In genomic region chr5:5422819-5423515, GRCh38 we compare ENCODE assay signal across 8 cellular contexts. TPM values are rescaled to one million over a fixed set of nuclear protein-coding genes. Genes with fewer than 3 reads are reported as not detected.
DNase-seq lines count a peak whose midpoint lies in the region; ATAC-seq and TF ChIP-seq lines count a peak whose summit lies in the region.

No MANE protein-coding gene starts in this region.

- H3K27me3 Mint-ChIP-seq in brain, result peaks cover 4% of the 10 kb centered on the region

- H3K36me3 ChIP-seq in mesenchymal stem cell (ENCODE audit: control insufficient read depth in 1 of 2, insufficient read depth in 2 of 2, low read depth in 1 of 2, low read length in 2 of 2) (peaks cover 0 to 4% of the 10 kb centered on the region in 2 experiments), urinary bladder (ENCODE audit: insufficient read depth) (no peaks in the 10 kb centered on the region)

- H3K4me3 Mint-ChIP-seq in brain, result peak overlapping the region; percentile 92 to 96 (median 95)

- no peak overlapping the region for H2BK12ac ChIP-seq in mesenchymal stem cell (ENCODE audit: low read length in 2 of 2)

- H2BK120ac ChIP-seq in mesenchymal stem cell (ENCODE audit: low read depth, low read length), result peak overlapping the region; percentile 23

- peak overlapping the region; percentile 67 for H4K8ac ChIP-seq in mesenchymal stem cell (ENCODE audit: low read length)

- ATAC-seq in GM21619 (IDR thresholded peaks at IDR 0.05; ENCODE audit: unreplicated experiment), result peak; percentile 8

- no peak overlapping the region for H2BK15ac ChIP-seq in mesenchymal stem cell (ENCODE audit: low read depth, poor library complexity, severe bottlenecking)

- H3K27ac ChIP-seq in mesenchymal stem cell (ENCODE audit: low read length, poor library complexity, severe bottlenecking), result no peak overlapping the region
- peak overlapping the region; percentile 33 for H3K27ac ChIP-seq in urinary bladder (ENCODE audit: low read depth)

- peak overlapping the region in 1 of 2 experiments; percentile 70 for H3K23ac ChIP-seq in mesenchymal stem cell (ENCODE audit: low read length in 2 of 2)

- H2AK5ac ChIP-seq in mesenchymal stem cell (ENCODE audit: low read length, severe bottlenecking), result no peak overlapping the region

- peak overlapping the region in 1 of 2 experiments; percentile 68 for H3K4ac ChIP-seq in mesenchymal stem cell (ENCODE audit: low read depth in 1 of 2, low read length in 2 of 2)

- no peaks in the 10 kb centered on the region for H3K9me3 Mint-ChIP-seq in brain

- peak overlapping the region in 2 of 5 experiments; percentile 95 to 96 for H3K27ac Mint-ChIP-seq in brain

- peak; percentile 49 for DNase-seq in KG1 (lab: John Stamatoyannopoulos, UW)
- peak; percentile 24 for DNase-seq in mesenchymal stem cell
- no peak for DNase-seq in effector CD8-positive, alpha-beta T cell (lab: John Stamatoyannopoulos, UW)
- DNase-seq in NCI-H2171 treated with DMSO at 0.1 percent for 48 hours (lab: John Stamatoyannopoulos, UW), result no peak

- TF ChIP-seq CTCF in brain (conservative IDR thresholded peaks at IDR 0.05), result no peak

- no peaks in the 10 kb centered on the region for H3K36me3 Mint-ChIP-seq in brain

- H3K14ac ChIP-seq in mesenchymal stem cell (ENCODE audit: low read length in 2 of 2), result no peak overlapping the region

- H3K4me3 ChIP-seq in GM08714 (ENCODE audit: low read length) (peak overlapping the region; percentile 98), mesenchymal stem cell (ENCODE audit: insufficient read depth in 1 of 2, low read depth in 1 of 2, low read length in 2 of 2) (peak overlapping the region; percentile 94 to 96), urinary bladder (ENCODE audit: low read depth, low read length) (peak overlapping the region; percentile 100)

- H4K91ac ChIP-seq in mesenchymal stem cell (ENCODE audit: low read length), result peak overlapping the region; percentile 40

- peak overlapping the region; percentile 91 for H3K4me2 ChIP-seq in mesenchymal stem cell (ENCODE audit: low read length, poor library complexity, severe bottlenecking)

- no peak overlapping the region for H2BK5ac ChIP-seq in mesenchymal stem cell (ENCODE audit: low read depth, low read length, poor library complexity, severe bottlenecking)

- H3K9me3 ChIP-seq in mesenchymal stem cell (ENCODE audit: control insufficient read depth, low read length), result peaks cover 4% of the 10 kb centered on the region

- H3K27me3 ChIP-seq in mesenchymal stem cell (ENCODE audit: control insufficient read depth in 1 of 2, insufficient read depth in 1 of 2, low read length in 2 of 2), result no peaks in the 10 kb centered on the region

- peak overlapping the region; percentile 34 to 41 for H3K18ac ChIP-seq in mesenchymal stem cell (ENCODE audit: low read depth in 1 of 2, low read length in 2 of 2)

- H3K4me1 ChIP-seq in mesenchymal stem cell (ENCODE audit: control insufficient read depth, insufficient read depth, low read depth, low read length) (peaks cover 13% of the 10 kb centered on the region), urinary bladder (ENCODE audit: insufficient read depth) (peaks cover 7% of the 10 kb centered on the region)

- H2AFZ ChIP-seq in mesenchymal stem cell (ENCODE audit: low read depth, low read length), result peak overlapping the region; percentile 57

- WGBS in mesenchymal stem cell, result 1% methylated on average over 40 of the region's 58 CpGs
- WGBS in urinary bladder, result under 1% methylated on average over 58 of the region's 58 CpGs

- peaks cover 36% of the 10 kb centered on the region for H3K4me1 Mint-ChIP-seq in brain

- H3K79me1 ChIP-seq in mesenchymal stem cell (replicated peaks; ENCODE audit: low read length, poor library complexity, severe bottlenecking), result peaks cover 4% of the 10 kb centered on the region

- H3K9ac ChIP-seq in mesenchymal stem cell (ENCODE audit: low read length), result peak overlapping the region; percentile 93

RNA-seq across cellular contexts. Expression of gene ICE1, which starts 0.5 kb away (rescaled TPM):
- polyA plus RNA-seq in brain (ENCODE audit: insufficient read depth, low read depth, low replicate concordance), result 8.8 TPM
- polyA plus RNA-seq in mesenchymal stem cell (2013, experiment 1 of 2), result 11.3 TPM
- 11.3 TPM for polyA plus RNA-seq in mesenchymal stem cell (2013, experiment 2 of 2)
- 50.2 TPM for total RNA-seq in urinary bladder
- polyA plus RNA-seq in urinary bladder, result 12.6 TPM

Comparison
In these comparisons a context has a peak if more than half of its experiments do, and no peak if none do; other contexts are left out.
1. DNase-seq: peak in KG1 (single experiment) and mesenchymal stem cell (single experiment); none in effector CD8-positive, alpha-beta T cell (single experiment) and NCI-H2171 treated with DMSO at 0.1 percent for 48 hours (single experiment).
2. Peak in every context shown above with its lines, with median percentiles within 50 percentile points of each other: H3K4me3 ChIP-seq.